ENCODE assay signal across 22 cellular contexts in the genomic region with DNA sequence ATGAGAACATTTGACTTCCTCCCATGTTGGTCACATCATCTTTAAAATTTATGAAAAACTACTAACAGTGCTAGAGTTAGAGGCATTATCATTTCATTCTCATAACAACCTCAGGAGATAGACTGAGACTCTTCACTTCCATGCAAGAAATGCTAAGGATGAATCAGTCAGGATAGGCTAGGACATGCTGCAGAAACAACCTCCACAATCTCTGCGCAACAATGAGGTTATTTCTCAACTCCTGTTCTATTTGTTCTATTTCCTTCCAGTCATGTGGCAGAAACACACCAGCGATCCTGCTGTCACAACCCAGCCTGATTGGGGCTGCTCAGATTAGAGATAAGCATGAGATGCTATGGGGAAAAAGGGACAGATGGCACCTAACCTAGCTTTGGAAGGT.
"Had no signal": no experiment of that assay in that cellular context is flagged by ENCODE, and none has a peak within 500 bp of the region (broad histone marks: within the 10 kb centered on the region; RNA-seq: fewer than 3 reads in every experiment).

No MANE protein-coding gene starts in this region.

- H3K27ac ChIP-seq: coronary artery, lower lobe of right lung, ovary, psoas muscle, skin epidermis, spleen, testis, tibial artery had no signal

- DNase-seq: effector memory CD8-positive, alpha-beta T cell; left ventricle myocardium superior; lower lobe of right lung; natural killer cell; occipital lobe; ovary; posterior cingulate gyrus; psoas muscle; right cardiac atrium; spleen; stimulated activated CD4-positive, alpha-beta T cell treated with anti-CD3 and anti-CD28 coated beads, Interleukin-2, amount 100 ng/mL, for 48 hours; stimulated activated naive CD4-positive, alpha-beta T cell; substantia nigra; testis; tibial artery had no signal

- H3K27ac Mint-ChIP-seq: memory B cell, natural killer cell, type B pancreatic cell had no signal

- H3K4me3 ChIP-seq: coronary artery, lower lobe of right lung, ovary, psoas muscle, skin epidermis, spleen, testis, tibial artery had no signal

- FAIRE-seq: endometrium, frontal cortex, keratinocyte had no signal

- H3K36me3 Mint-ChIP-seq: memory B cell, natural killer cell, type B pancreatic cell had no signal

- H3K4me3 Mint-ChIP-seq: effector memory CD8-positive, alpha-beta T cell; memory B cell; natural killer cell; type B pancreatic cell had no signal

- H3K4me1 ChIP-seq: testis had no signal

- ATAC-seq: effector memory CD8-positive, alpha-beta T cell; left ventricle myocardium superior; lower lobe of right lung; natural killer cell; psoas muscle; right cardiac atrium had no signal

- H3K27me3 ChIP-seq: ovary, testis had no signal

- H3K36me3 ChIP-seq: lower lobe of right lung, ovary, spleen, tibial artery had no signal

- H3K9me3 Mint-ChIP-seq: effector memory CD8-positive, alpha-beta T cell; memory B cell; natural killer cell had no signal

- H3K9me3 ChIP-seq: lower lobe of right lung, ovary, psoas muscle, testis, tibial artery had no signal
